ENCODE assay signal across 9 cellular contexts in the genomic region with DNA sequence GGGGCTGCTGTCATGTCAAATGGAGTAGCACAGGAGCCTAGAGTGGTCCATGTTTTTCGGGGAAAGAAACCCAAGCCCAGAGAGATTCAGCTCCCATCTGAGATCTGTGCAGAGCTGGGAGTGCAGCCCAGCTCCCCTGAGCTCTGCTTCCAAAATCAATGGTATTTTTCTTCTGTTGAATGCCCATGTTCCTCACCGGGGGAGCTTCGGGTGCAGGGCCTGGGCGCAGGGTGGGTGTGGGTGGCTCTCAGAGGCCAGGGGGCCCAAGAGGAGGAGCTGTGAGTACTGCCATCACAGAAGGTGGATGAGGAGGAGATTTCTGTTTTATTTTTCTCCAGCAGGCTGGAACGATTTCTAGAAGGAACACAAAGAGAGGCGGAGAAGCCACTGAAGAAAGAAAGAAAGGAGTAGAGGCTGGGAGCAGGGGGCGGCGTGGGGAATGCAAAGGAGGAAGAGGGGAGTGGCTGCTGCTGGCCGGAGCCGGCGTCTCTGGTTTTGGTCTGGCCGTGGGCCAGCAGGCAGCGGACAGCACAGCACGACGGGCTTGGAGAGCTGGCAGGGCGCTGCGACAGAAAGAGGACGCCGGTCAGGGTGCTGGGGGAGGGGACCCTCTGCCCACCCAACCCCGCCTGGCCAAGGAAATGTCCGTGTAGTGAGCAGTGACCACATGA.
DNase-seq lines count a peak whose midpoint lies in the region; ATAC-seq and TF ChIP-seq lines count a peak whose summit lies in the region.
"Had no signal": no experiment of that assay in that cellular context is flagged by ENCODE, and none has a peak within 500 bp of the region (broad histone marks: within the 10 kb centered on the region; RNA-seq: fewer than 3 reads in every experiment).

No MANE protein-coding gene starts in this region.

- TF ChIP-seq CTCF in right atrium auricular region (IDR thresholded peaks at IDR 0.05) (no peak), dorsolateral prefrontal cortex (IDR thresholded peaks at IDR 0.05 in 54 of 56, conservative IDR thresholded peaks at IDR 0.05 in 2 of 56; ENCODE audit: low read depth in 1 of 56, partially characterized antibody in 56 of 56) (no peak)

- intact Hi-C loops in Right ventricle myocardium inferior (cut with DNase I) (loop anchor here (2.0 kb wide), 1 partner anchor 25 kb away; no protein-coding TSS in a partner anchor), dorsolateral prefrontal cortex (cut with DNase I) (loop anchor here in 1 of 2 donors (5.0 kb wide), 1 partner anchor 48 kb away; no protein-coding TSS in a partner anchor)
- intact Hi-C loops in activated CD4-positive, alpha-beta memory T cell treated with anti-CD3 and anti-CD28 coated beads for 36 hours (cut with micrococcal nuclease) = no loop called here

- no peak overlapping the region for H3K9ac ChIP-seq in muscle layer of colon (ENCODE audit: low read length)

- no peak overlapping the region for H3K27ac Mint-ChIP-seq in activated CD4-positive, alpha-beta memory T cell treated with anti-CD3 and anti-CD28 coated beads for 36 hours

- peak overlapping the region in 1 of 2 donors; percentile 6 for H3K27ac ChIP-seq in right atrium auricular region
- peak overlapping the region in 39 of 59 donors; percentile 7 to 83 (median 43) for H3K27ac ChIP-seq in dorsolateral prefrontal cortex
- H3K27ac ChIP-seq in muscle layer of colon (ENCODE audit: low read depth, low read length) = peak overlapping the region; percentile 83

- H3K36me3 Mint-ChIP-seq in activated CD4-positive, alpha-beta memory T cell treated with anti-CD3 and anti-CD28 coated beads for 36 hours = peaks cover 1% of the 10 kb centered on the region

- CTCF ChIA-PET in activated CD4-positive, alpha-beta memory T cell treated with anti-CD3 and anti-CD28 coated beads for 36 hours (lab: Charles Lee) = interaction anchor here (0.6 to 8.2 kb wide), 28 partner anchors 10 to 500 kb away, joined by 3 to 187 read pairs (median 4); no protein-coding TSS in a partner anchor

- H3K4me3 ChIP-seq in right atrium auricular region = peak overlapping the region in 1 of 2 donors; percentile 40
- H3K4me3 ChIP-seq in dorsolateral prefrontal cortex = peak overlapping the region; percentile 10 to 64 (median 46)
- H3K4me3 ChIP-seq in muscle layer of colon (ENCODE audit: low read depth in 1 of 2, low read length in 2 of 2) = peak overlapping the region; percentile 10 to 16

- H3K27me3 ChIP-seq in right atrium auricular region (no peaks in the 10 kb centered on the region), dorsolateral prefrontal cortex (no peaks in the 10 kb centered on the region), muscle layer of colon (ENCODE audit: control insufficient read depth in 1 of 2, insufficient read depth in 2 of 2, low read length in 2 of 2) (no peaks in the 10 kb centered on the region)

- H3K4me3 Mint-ChIP-seq in activated CD4-positive, alpha-beta memory T cell treated with anti-CD3 and anti-CD28 coated beads for 36 hours = no peak overlapping the region

- peaks cover 14% of the 10 kb centered on the region for H3K27me3 Mint-ChIP-seq in activated CD4-positive, alpha-beta memory T cell treated with anti-CD3 and anti-CD28 coated beads for 36 hours

- peaks cover 3% of the 10 kb centered on the region for H3K4me1 Mint-ChIP-seq in activated CD4-positive, alpha-beta memory T cell treated with anti-CD3 and anti-CD28 coated beads for 36 hours (ENCODE audit: low read depth)

- no peaks in the 10 kb centered on the region for H3K36me3 ChIP-seq in right atrium auricular region
- no peaks in the 10 kb centered on the region for H3K36me3 ChIP-seq in muscle layer of colon (ENCODE audit: insufficient read depth, low read length)

- POLR2A ChIA-PET in activated CD4-positive, alpha-beta memory T cell treated with anti-CD3 and anti-CD28 coated beads for 36 hours (lab: Charles Lee) = no interaction called here

- ATAC-seq in Right ventricle myocardium inferior = peak; percentile 80

- peaks cover 0 to 31% of the 10 kb centered on the region in 2 donors for H3K4me1 ChIP-seq in right atrium auricular region
- H3K4me1 ChIP-seq in muscle layer of colon (ENCODE audit: insufficient read depth, low read length) = peaks cover 67% of the 10 kb centered on the region

- DNase-seq in Right ventricle myocardium inferior (ENCODE audit: missing footprints) (peak; percentile 89), right atrium auricular region (ENCODE audit: low spot score) (no peak), dorsolateral prefrontal cortex (peak; percentile 34 to 72 (median 58)), NCI-H446 (lab: John Stamatoyannopoulos, UW) (no peak), DMS 273 treated with DMSO at 0.1 percent for 48 hours (lab: John Stamatoyannopoulos, UW) (no peak), DMS153 treated with DMSO at 0.1 percent for 48 hours (lab: John Stamatoyannopoulos, UW; ENCODE audit: unreplicated experiment) (no peak)
- DNase-seq in activated CD4-positive, alpha-beta memory T cell treated with anti-CD3 and anti-CD28 coated beads for 36 hours = no peak
- DNase-seq: activated naive CD4-positive, alpha-beta T cell treated with Interleukin-2 at 50 U/mL for 16 hours had no signal

- H3K9me3 ChIP-seq in right atrium auricular region = peaks cover 0 to 9% of the 10 kb centered on the region in 2 donors
- H3K9me3 ChIP-seq in muscle layer of colon (ENCODE audit: low read length) = no peaks in the 10 kb centered on the region

- H3K9me3 Mint-ChIP-seq in activated CD4-positive, alpha-beta memory T cell treated with anti-CD3 and anti-CD28 coated beads for 36 hours = peaks cover 4% of the 10 kb centered on the region

Comparison
In these comparisons a context has a peak if more than half of its experiments do, and no peak if none do; other contexts are left out.
1. DNase-seq: peak in Right ventricle myocardium inferior (single experiment) and dorsolateral prefrontal cortex (10 of 10); none in right atrium auricular region (single experiment), NCI-H446 (0 of 2), activated CD4-positive, alpha-beta memory T cell treated with anti-CD3 and anti-CD28 coated beads for 36 hours (single experiment), DMS 273 treated with DMSO at 0.1 percent for 48 hours (single experiment) and DMS153 treated with DMSO at 0.1 percent for 48 hours (single experiment).